In the genomic region with DNA sequence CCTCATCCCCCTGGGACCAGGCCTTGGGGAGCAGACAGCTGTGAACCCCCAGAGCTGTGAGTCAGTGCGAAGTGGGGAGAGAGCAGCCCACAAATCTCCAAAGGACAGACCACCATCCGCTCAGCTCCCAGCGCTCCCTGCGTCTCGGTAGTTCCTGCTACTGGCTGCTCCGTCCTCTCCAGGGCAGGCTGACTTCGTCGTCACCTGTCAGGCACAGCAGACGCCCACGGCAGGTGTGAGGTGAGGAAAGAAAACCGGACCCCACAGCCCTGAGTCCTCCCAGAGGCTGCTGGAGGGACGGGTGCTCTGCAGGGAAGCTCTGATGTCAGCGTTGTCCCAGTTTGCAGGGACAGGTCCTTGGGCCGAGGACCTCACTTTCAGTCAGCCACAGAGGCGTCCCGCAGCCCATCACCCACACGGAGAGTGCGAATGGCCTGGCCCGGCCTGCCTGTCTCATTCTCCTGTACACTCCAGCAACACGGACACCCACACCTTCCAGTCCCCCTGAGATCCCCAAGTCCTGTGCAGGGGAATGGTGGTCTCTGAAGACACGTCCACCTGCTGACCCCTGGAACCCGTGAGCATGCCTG, we compare ENCODE assay signal across 9 cellular contexts.
DNase-seq lines count a peak whose midpoint lies in the region; ATAC-seq and TF ChIP-seq lines count a peak whose summit lies in the region.
"Had no signal": no experiment of that assay in that cellular context is flagged by ENCODE, and none has a peak within 500 bp of the region (broad histone marks: within the 10 kb centered on the region; RNA-seq: fewer than 3 reads in every experiment).

No MANE protein-coding gene starts in this region.

- peak overlapping the region; percentile 55 for H3K4me3 Mint-ChIP-seq in CD8-positive, alpha-beta T cell
- peak overlapping the region; percentile 49 to 67 for H3K4me3 Mint-ChIP-seq in effector memory CD8-positive, alpha-beta T cell
- peak overlapping the region; percentile 77 for H3K4me3 Mint-ChIP-seq in neural crest cell

- no peak overlapping the region for H3K14ac ChIP-seq in IMR-90 (replicated peaks; ENCODE audit: low read depth, low read length)

- no peak overlapping the region for H2BK5ac ChIP-seq in IMR-90 (ENCODE audit: low read depth, low read length, poor library complexity, severe bottlenecking)

- no peaks in the 10 kb centered on the region for H3K36me3 Mint-ChIP-seq in CD8-positive, alpha-beta T cell
- peaks cover 4% of the 10 kb centered on the region for H3K36me3 Mint-ChIP-seq in effector memory CD8-positive, alpha-beta T cell (ENCODE audit: insufficient read depth)
- H3K36me3 Mint-ChIP-seq in neural crest cell (ENCODE audit: low read depth) = no peaks in the 10 kb centered on the region

- H4K20me1 ChIP-seq in IMR-90 (ENCODE audit: insufficient read depth, low read length) = no peaks in the 10 kb centered on the region

- H3K27ac Mint-ChIP-seq in CD8-positive, alpha-beta T cell = no peak overlapping the region
- H3K27ac Mint-ChIP-seq in effector memory CD8-positive, alpha-beta T cell = no peak overlapping the region
- peak overlapping the region; percentile 75 for H3K27ac Mint-ChIP-seq in neural crest cell (ENCODE audit: unreplicated experiment)

- no peaks in the 10 kb centered on the region for H3K9me3 ChIP-seq in CD8-positive, alpha-beta T cell (ENCODE audit: low read length)
- H3K9me3 ChIP-seq in IMR-90 (ENCODE audit: control insufficient read depth, insufficient read depth, low read length) (no peaks in the 10 kb centered on the region), testis (no peaks in the 10 kb centered on the region)

- peaks cover 7% of the 10 kb centered on the region; the same call in 1 of the 2 replicates for H3K9me1 ChIP-seq in IMR-90 (ENCODE audit: insufficient read depth, low read length)

- no peak overlapping the region for H3K23ac ChIP-seq in IMR-90 (ENCODE audit: low read depth, low read length)

- peak overlapping the region; percentile 35; the same call in 1 of the 2 replicates for H2AK5ac ChIP-seq in IMR-90 (ENCODE audit: low read depth, low read length)

- TF ChIP-seq RAD21 in IMR-90 (IDR thresholded peaks at IDR 0.05; ENCODE audit: low read length) = no peak

- H4K91ac ChIP-seq in IMR-90 (ENCODE audit: insufficient read depth, low read depth, low read length) = no peak overlapping the region; the same call in 1 of the 2 replicates

- peaks cover 13% of the 10 kb centered on the region for H3K4me1 Mint-ChIP-seq in CD8-positive, alpha-beta T cell (ENCODE audit: low read depth)
- peaks cover 12 to 13% of the 10 kb centered on the region in 2 donors for H3K4me1 Mint-ChIP-seq in effector memory CD8-positive, alpha-beta T cell (ENCODE audit: low read depth in 2 of 2)
- peaks cover 24% of the 10 kb centered on the region for H3K4me1 Mint-ChIP-seq in neural crest cell

- no TSS peak for BruUV-seq in IMR-90 (replicated peaks; lab: Mats Ljungman, UMichigan)

- 0 out of 2 replicates have a peak overlapping the region, but pooled peaks have one; percentile 36 for H2BK120ac ChIP-seq in IMR-90 (ENCODE audit: low read depth, low read length)

- no peak overlapping the region for H2BK20ac ChIP-seq in IMR-90 (ENCODE audit: low read depth, low read length)

- no peak overlapping the region for H3K56ac ChIP-seq in IMR-90 (ENCODE audit: extremely low read depth, insufficient read depth, low read length)

- WGBS in IMR-90 (ENCODE audit: extremely low coverage in 2 of 2, insufficient read length in 1 of 2), 2 experiments = 82% methylated on average over 2 of the region's 22 CpGs; no CpG with 5 or more reads in 1 of the 2 experiments
- WGBS in testis, 2 donors = 80 to 85% methylated on average over 14 to 22 of the region's 22 CpGs

- H3K79me1 ChIP-seq in IMR-90 (ENCODE audit: low read depth in 1 of 2, low read length in 2 of 2) = no peaks in the 10 kb centered on the region

- POLR2A ChIA-PET in CD8-positive, alpha-beta T cell (lab: Charles Lee) = interaction anchor here (1.6 kb wide), 1 partner anchor 40 kb away, joined by 6 read pairs; no protein-coding TSS in a partner anchor
- POLR2A ChIA-PET in IMR-90 (lab: Charles Lee; ENCODE audit: unreplicated experiment) = no interaction called here

- no peaks in the 10 kb centered on the region for H3K27me3 ChIP-seq in CD8-positive, alpha-beta T cell (ENCODE audit: insufficient read depth, low read length)
- H3K27me3 ChIP-seq in IMR-90 (ENCODE audit: control insufficient read depth, insufficient read depth, low read length) (no peaks in the 10 kb centered on the region), testis (no peaks in the 10 kb centered on the region)

- no peak overlapping the region for H3K27ac ChIP-seq in CD8-positive, alpha-beta T cell (ENCODE audit: low read depth, low read length)
- H3K27ac ChIP-seq in IMR-90 (ENCODE audit: insufficient read depth, low read length) = no peak overlapping the region
- H3K27ac ChIP-seq in testis = no peak overlapping the region
- H3K27ac ChIP-seq: epithelial cell of prostate had no signal

- peak overlapping the region; percentile 90 for H2AFZ ChIP-seq in IMR-90 (replicated peaks; ENCODE audit: low read length, poor library complexity)

- H4K8ac ChIP-seq in IMR-90 (ENCODE audit: low read depth in 2 of 2, low read length in 2 of 2) = peak overlapping the region in 1 of 2 experiments; percentile 58; a peak in 2 of 4 replicates

- no peaks in the 10 kb centered on the region for H3K9me3 Mint-ChIP-seq in CD8-positive, alpha-beta T cell
- H3K9me3 Mint-ChIP-seq in effector memory CD8-positive, alpha-beta T cell = no peaks in the 10 kb centered on the region
- H3K9me3 Mint-ChIP-seq in neural crest cell = no peaks in the 10 kb centered on the region

- H2BK15ac ChIP-seq in IMR-90 (ENCODE audit: low read depth, low read length) = no peak overlapping the region

- no peak overlapping the region for H3K9ac ChIP-seq in IMR-90 (ENCODE audit: low read depth, low read length)

- TF ChIP-seq POLR2A in IMR-90 (IDR thresholded peaks at IDR 0.05; ENCODE audit: low read depth, low read length) (no peak), testis (IDR thresholded peaks at IDR 0.05) (no peak)

- peaks cover 11% of the 10 kb centered on the region for H3K4me1 ChIP-seq in CD8-positive, alpha-beta T cell (ENCODE audit: insufficient read depth, low read length)
- peaks cover 4% of the 10 kb centered on the region; the same call in 1 of the 2 replicates for H3K4me1 ChIP-seq in IMR-90 (ENCODE audit: control insufficient read depth, insufficient read depth, low read length)
- peaks cover 7% of the 10 kb centered on the region for H3K4me1 ChIP-seq in testis

- no peak overlapping the region for H3K18ac ChIP-seq in IMR-90 (ENCODE audit: low read depth, low read length)

- H2AK9ac ChIP-seq in IMR-90 (replicated peaks; ENCODE audit: low read depth, low read length, poor library complexity) = peak overlapping the region; percentile 5

- H3K4ac ChIP-seq in IMR-90 (ENCODE audit: low read depth, low read length) = 0 out of 2 replicates have a peak overlapping the region, but pooled peaks have one; percentile 21

- peak overlapping the region; percentile 25 for H3K4me3 ChIP-seq in CD8-positive, alpha-beta T cell (ENCODE audit: low read depth, low read length)
- H3K4me3 ChIP-seq in IMR-90 (ENCODE audit: insufficient read depth, low read depth, low read length) = no peak overlapping the region
- H3K4me3 ChIP-seq in testis = no peak overlapping the region

- no peak for DNase-seq in CD8-positive, alpha-beta T cell
- DNase-seq in IMR-90 (no peak), neural crest cell (ENCODE audit: low read depth, low spot score) (no peak), NCI-H2227 (lab: John Stamatoyannopoulos, UW; ENCODE audit: unreplicated experiment) (no peak), testis (no peak), putamen (ENCODE audit: low spot score) (no peak)
- DNase-seq in effector memory CD8-positive, alpha-beta T cell = no peak

- in situ Hi-C loops in IMR-90 (cut with MboI; ENCODE audit: low sequenced_read_pairs) = no loop called here

- H3K4me2 ChIP-seq in IMR-90 (ENCODE audit: low read depth, low read length) = peak overlapping the region; percentile 80; the same call in 1 of the 2 replicates

- CTCF ChIA-PET in CD8-positive, alpha-beta T cell (lab: Charles Lee) = interaction anchor here (0.6 to 1.7 kb wide), 33 partner anchors 9 to 447 kb away, joined by 3 to 8 read pairs (median 3); no protein-coding TSS in a partner anchor
- CTCF ChIA-PET in IMR-90 (lab: Yijun Ruan, JAX) = interaction anchor here (0.6 to 1.2 kb wide), 4 partner anchors 11 to 652 kb away, joined by 3 to 4 read pairs (median 3); no protein-coding TSS in a partner anchor

- intact Hi-C loops in CD8-positive, alpha-beta T cell (cut with DNase I, micrococcal nuclease) = loop anchor here (2.0 to 10.0 kb wide), 5 partner anchors 39 to 283 kb away; no protein-coding TSS in a partner anchor
- intact Hi-C loops in IMR-90 (cut with micrococcal nuclease) = loop anchor here (2.0 kb wide), 1 partner anchor 1545 kb away; no protein-coding TSS in a partner anchor
- intact Hi-C loops in testis (cut with DNase I; ENCODE audit: low total_unique reads) = no loop called here

- no peak for ATAC-seq in CD8-positive, alpha-beta T cell
- ATAC-seq in IMR-90 (ENCODE audit: low read depth) (no peak), GM18873 (IDR thresholded peaks at IDR 0.05; ENCODE audit: low FRiP score, unreplicated experiment) (no peak)
- ATAC-seq in effector memory CD8-positive, alpha-beta T cell (replicated peaks) = no peak

- no peaks in the 10 kb centered on the region for H3K36me3 ChIP-seq in CD8-positive, alpha-beta T cell (ENCODE audit: insufficient read depth, low read length)
- H3K36me3 ChIP-seq in IMR-90 (ENCODE audit: control insufficient read depth, insufficient read depth, low read length) (no peaks in the 10 kb centered on the region), testis (ENCODE audit: low read depth, missing control alignments) (no peaks in the 10 kb centered on the region)

- dilution Hi-C loops in IMR-90 (cut with HindIII; ENCODE audit: low sequenced_read_pairs, unreplicated experiment) = no loop called here

- H4K5ac ChIP-seq in IMR-90 (ENCODE audit: low read depth, low read length) = no peak overlapping the region

- no peaks in the 10 kb centered on the region for H3K27me3 Mint-ChIP-seq in CD8-positive, alpha-beta T cell (ENCODE audit: low read depth)
- H3K27me3 Mint-ChIP-seq in effector memory CD8-positive, alpha-beta T cell = no peaks in the 10 kb centered on the region
- H3K27me3 Mint-ChIP-seq in neural crest cell (ENCODE audit: low read depth) = no peaks in the 10 kb centered on the region

- TF ChIP-seq CTCF in CD8-positive, alpha-beta T cell (IDR thresholded peaks at IDR 0.05) = no peak
- no peak for TF ChIP-seq CTCF in IMR-90 (conservative IDR thresholded peaks at IDR 0.05; ENCODE audit: low read depth, low read length)
- no peak for TF ChIP-seq CTCF in neural crest cell (conservative IDR thresholded peaks at IDR 0.05)
- TF ChIP-seq CTCF in testis (IDR thresholded peaks at IDR 0.05) = no peak

TF ChIP-seq in IMR-90, 13 proteins besides CTCF, POLR2A, EP300 and RAD21 (continues in another document):
- TF ChIP-seq FOS (IDR thresholded peaks at IDR 0.05; ENCODE audit: low read depth, low read length) = no peak
- no peak for TF ChIP-seq MAFK (IDR thresholded peaks at IDR 0.05; ENCODE audit: low read depth, low read length)
- TF ChIP-seq MAZ (IDR thresholded peaks at IDR 0.05; ENCODE audit: borderline replicate concordance, low read depth, low read length) = no peak
- TF ChIP-seq MXI1 (IDR thresholded peaks at IDR 0.05; ENCODE audit: borderline replicate concordance, low read depth, low read length) = no peak
- TF ChIP-seq CEBPB (IDR thresholded peaks at IDR 0.05; ENCODE audit: low read depth, low read length) = no peak
